ENCODE assay signal across 27 cellular contexts in the genomic region with DNA sequence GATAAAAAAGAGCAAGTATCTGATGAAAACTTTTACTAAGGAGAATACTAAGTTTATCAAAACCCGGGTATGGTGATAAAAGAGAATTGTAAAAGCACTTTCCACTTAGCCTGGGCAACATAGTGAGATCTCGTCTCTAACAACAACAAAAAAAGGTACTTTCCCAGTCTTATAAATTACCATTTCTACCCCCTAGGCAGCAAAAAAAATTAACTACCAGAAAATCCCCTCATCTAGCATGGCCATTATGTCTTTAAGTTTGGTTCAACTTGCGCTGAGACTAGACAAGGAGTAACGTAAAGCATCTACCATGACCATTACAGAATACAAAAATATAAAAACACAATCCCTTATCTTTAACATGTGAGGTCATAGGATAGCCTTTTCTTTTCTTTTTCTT.
"Had no signal": no experiment of that assay in that cellular context is flagged by ENCODE, and none has a peak within 500 bp of the region (broad histone marks: within the 10 kb centered on the region; RNA-seq: fewer than 3 reads in every experiment).

No MANE protein-coding gene starts in this region.

- FAIRE-seq: small intestine had no signal

- H3K27ac Mint-ChIP-seq: natural killer cell treated with Interleukin-12 subunit alpha and Interleukin-12 subunit beta and Interleukin-15 and Interleukin-18, amount 100 ng/mL, for 72 hours; neural progenitor cell; progenitor cell of endocrine pancreas; stimulated activated effector memory CD8-positive, alpha-beta T cell treated with anti-CD3 and anti-CD28 coated beads, Interleukin-12 subunit alpha, Interleukin-12 subunit beta, amount 100 ng/mL, for 72 hours; stimulated activated naive CD8-positive, alpha-beta T cell treated with anti-CD3 and anti-CD28 coated beads, Interleukin-15, Interleukin-2, amounts not matched to agents 100 ng/mL and 50 ng/mL, for 24 hours; type B pancreatic cell had no signal

- DNase-seq: naive thymus-derived CD8-positive, alpha-beta T cell; occipital lobe; ovary; posterior cingulate gyrus; psoas muscle; right cardiac atrium; right lobe of liver; sigmoid colon; small intestine; stimulated activated CD4-positive, alpha-beta T cell treated with anti-CD3 and anti-CD28 coated beads, Interleukin-15, amount 100 ng/mL, for 24 hours; stimulated activated CD4-positive, alpha-beta T cell treated with anti-CD3 and anti-CD28 coated beads, Interleukin-2, amount 100 ng/mL, for 24 hours; stimulated activated CD4-positive, alpha-beta T cell treated with anti-CD3 and anti-CD28 coated beads, Interleukin-2, amount 100 ng/mL, for 48 hours; stimulated activated CD4-positive, alpha-beta T cell treated with anti-CD3 and anti-CD28 coated beads, Interleukin-4, amount 100 ng/mL, for 24 hours; stimulated activated naive B cell treated with anti-CD40 and anti-IgM and Interleukin-4, amounts not matched to agents 10 μg/mL and 1 μg/mL and 100 μg/mL, for 72 hours; stimulated activated naive CD4-positive, alpha-beta T cell treated with Interleukin-2 at 50 U/mL for 16 hours; stomach; tibial artery; transverse colon; upper lobe of right lung had no signal

- H3K9me3 Mint-ChIP-seq: naive thymus-derived CD8-positive, alpha-beta T cell; natural killer cell treated with Interleukin-12 subunit alpha and Interleukin-12 subunit beta and Interleukin-15 and Interleukin-18, amount 100 ng/mL, for 72 hours; neural progenitor cell; stimulated activated effector memory CD8-positive, alpha-beta T cell treated with anti-CD3 and anti-CD28 coated beads, Interleukin-12 subunit alpha, Interleukin-12 subunit beta, amount 100 ng/mL, for 72 hours; stimulated activated naive B cell treated with anti-CD40 and anti-IgM and Interleukin-4, amounts not matched to agents 10 μg/mL and 1 μg/mL and 100 μg/mL, for 72 hours; stimulated activated naive CD8-positive, alpha-beta T cell treated with anti-CD3 and anti-CD28 coated beads, Interleukin-15, Interleukin-2, amounts not matched to agents 100 ng/mL and 50 ng/mL, for 24 hours; type B pancreatic cell had no signal

- H3K27me3 Mint-ChIP-seq: naive thymus-derived CD8-positive, alpha-beta T cell; natural killer cell treated with Interleukin-12 subunit alpha and Interleukin-12 subunit beta and Interleukin-15 and Interleukin-18, amount 100 ng/mL, for 72 hours; progenitor cell of endocrine pancreas; stimulated activated naive B cell treated with anti-CD40 and anti-IgM and Interleukin-4, amounts not matched to agents 10 μg/mL and 1 μg/mL and 100 μg/mL, for 72 hours; stimulated activated naive CD8-positive, alpha-beta T cell treated with anti-CD3 and anti-CD28 coated beads, Interleukin-15, Interleukin-2, amounts not matched to agents 100 ng/mL and 50 ng/mL, for 24 hours; type B pancreatic cell had no signal

- H3K4me3 ChIP-seq: neural progenitor cell, ovary, psoas muscle, right lobe of liver, sigmoid colon, stomach, tibial artery, transverse colon, upper lobe of right lung, vagina had no signal

- H3K36me3 ChIP-seq: neural progenitor cell, ovary, right lobe of liver, sigmoid colon, tibial artery, transverse colon, upper lobe of right lung, vagina had no signal

- ATAC-seq: naive thymus-derived CD8-positive, alpha-beta T cell; natural killer cell treated with Interleukin-12 subunit alpha and Interleukin-12 subunit beta and Interleukin-15 and Interleukin-18, amount 100 ng/mL, for 72 hours; psoas muscle; right cardiac atrium; right lobe of liver; stimulated activated effector memory CD8-positive, alpha-beta T cell treated with anti-CD3 and anti-CD28 coated beads, Interleukin-12 subunit alpha, Interleukin-12 subunit beta, amount 100 ng/mL, for 72 hours; upper lobe of right lung had no signal

- H3K27me3 ChIP-seq: neural progenitor cell, ovary, right lobe of liver, sigmoid colon, stomach, tibial artery, transverse colon, upper lobe of right lung, vagina had no signal

- H3K9me3 ChIP-seq: ovary, psoas muscle, right lobe of liver, sigmoid colon, stomach, tibial artery, transverse colon, upper lobe of right lung, vagina had no signal

- H3K4me1 Mint-ChIP-seq: neural progenitor cell; stimulated activated effector memory CD8-positive, alpha-beta T cell treated with anti-CD3 and anti-CD28 coated beads, Interleukin-12 subunit alpha, Interleukin-12 subunit beta, amount 100 ng/mL, for 72 hours had no signal

- H3K36me3 Mint-ChIP-seq: natural killer cell treated with Interleukin-12 subunit alpha and Interleukin-12 subunit beta and Interleukin-15 and Interleukin-18, amount 100 ng/mL, for 72 hours; neural progenitor cell; stimulated activated effector memory CD8-positive, alpha-beta T cell treated with anti-CD3 and anti-CD28 coated beads, Interleukin-12 subunit alpha, Interleukin-12 subunit beta, amount 100 ng/mL, for 72 hours had no signal

- H3K27ac ChIP-seq: neural progenitor cell, ovary, parathyroid adenoma, psoas muscle, right lobe of liver, transverse colon, upper lobe of right lung had no signal

- H3K4me1 ChIP-seq: neural progenitor cell, parathyroid adenoma had no signal

- H3K4me3 Mint-ChIP-seq: naive thymus-derived CD8-positive, alpha-beta T cell; natural killer cell treated with Interleukin-12 subunit alpha and Interleukin-12 subunit beta and Interleukin-15 and Interleukin-18, amount 100 ng/mL, for 72 hours; neural progenitor cell; stimulated activated effector memory CD8-positive, alpha-beta T cell treated with anti-CD3 and anti-CD28 coated beads, Interleukin-12 subunit alpha, Interleukin-12 subunit beta, amount 100 ng/mL, for 72 hours; stimulated activated naive B cell treated with anti-CD40 and anti-IgM and Interleukin-4, amounts not matched to agents 10 μg/mL and 1 μg/mL and 100 μg/mL, for 72 hours; stimulated activated naive CD8-positive, alpha-beta T cell treated with anti-CD3 and anti-CD28 coated beads, Interleukin-15, Interleukin-2, amounts not matched to agents 100 ng/mL and 50 ng/mL, for 24 hours; type B pancreatic cell had no signal
